ENCODE assay signal across 1 cellular context in genomic region chr11:75349540-75350116, GRCh38.
TF ChIP-seq lines count a peak whose summit lies in the region.

No MANE protein-coding gene starts in this region.

TF ChIP-seq in H1, 55 proteins besides CTCF, POLR2A, EP300 and RAD21 (continued from another document):
- TF ChIP-seq SP4 (IDR thresholded peaks at IDR 0.05; ENCODE audit: low read length) (no peak), RNF2 (IDR thresholded peaks at IDR 0.05; ENCODE audit: borderline replicate concordance, low read depth, low read length, missing control alignments, poor library complexity, severe bottlenecking) (no peak), SRF (IDR thresholded peaks at IDR 0.05; ENCODE audit: low read depth, low read length) (no peak), FOSL1 (IDR thresholded peaks at IDR 0.05; ENCODE audit: insufficient read depth, low read depth, low read length) (no peak), GABPA (IDR thresholded peaks at IDR 0.05; ENCODE audit: borderline replicate concordance, insufficient read depth, low read length) (no peak), BACH1 (IDR thresholded peaks at IDR 0.05; ENCODE audit: low read length) (no peak), SIX5 (IDR thresholded peaks at IDR 0.05; ENCODE audit: low read depth, low read length) (no peak), SIRT6 (IDR thresholded peaks at IDR 0.05; ENCODE audit: low read length) (no peak), CHD1 (IDR thresholded peaks at IDR 0.05; ENCODE audit: low read depth, low read length) (no peak), KDM4A (IDR thresholded peaks at IDR 0.05; ENCODE audit: low read depth, low read length, severe bottlenecking) (no peak)
